ENCODE assay signal across 24 cellular contexts in the genomic region with DNA sequence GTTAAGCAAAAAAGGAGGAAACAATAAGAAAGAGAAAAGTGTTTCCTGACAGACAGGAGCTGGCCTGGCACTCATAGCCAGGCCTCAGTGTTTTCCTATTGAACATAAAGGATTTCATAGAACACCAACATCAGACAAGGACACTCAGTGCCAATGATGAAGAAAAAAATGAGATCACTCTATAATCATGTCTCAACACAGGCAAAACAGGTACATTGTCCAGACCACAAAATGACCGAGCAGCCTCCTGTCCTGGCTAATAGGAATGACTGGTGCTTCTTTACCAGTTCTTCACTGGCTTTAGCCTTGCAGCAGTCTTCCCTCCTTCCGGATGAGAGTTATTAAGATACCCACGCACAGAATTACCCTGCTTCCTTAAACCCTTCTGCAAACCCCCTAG. TPM values are rescaled to one million over a fixed set of nuclear protein-coding genes. Genes with fewer than 3 reads are reported as not detected.
"Had no signal": no experiment of that assay in that cellular context is flagged by ENCODE, and none has a peak within 500 bp of the region (broad histone marks: within the 10 kb centered on the region; RNA-seq: fewer than 3 reads in every experiment).

No MANE protein-coding gene starts in this region.

- H3K9me3 ChIP-seq: colonic mucosa, esophagus squamous epithelium, gastrocnemius medialis, heart right ventricle, left lung, lower lobe of right lung had no signal

- H3K27ac ChIP-seq: colonic mucosa, esophagus squamous epithelium, gastrocnemius medialis, heart right ventricle, left lung, lower lobe of right lung had no signal

- H3K4me3 ChIP-seq: colonic mucosa, esophagus squamous epithelium, gastrocnemius medialis, heart right ventricle, left lung, lower lobe of right lung had no signal

- DNase-seq: colonic mucosa; cortex of kidney; effector CD8-positive, alpha-beta T cell; effector memory CD8-positive, alpha-beta T cell; endodermal cell; erythroblast; esophagus squamous epithelium; foreskin fibroblast; foreskin melanocyte; gastrocnemius medialis; glutamatergic neuron; head of caudate nucleus; heart right ventricle; hippocampal formation; left cardiac atrium; left lung; left ventricle myocardium superior; lower lobe of right lung; mesendoderm; midbrain; naive thymus-derived CD4-positive, alpha-beta T cell had no signal

- ATAC-seq: effector memory CD8-positive, alpha-beta T cell; gastrocnemius medialis; heart right ventricle; left cardiac atrium; left lung; left ventricle myocardium superior; lower lobe of right lung; naive thymus-derived CD4-positive, alpha-beta T cell had no signal

- H3K4me1 ChIP-seq: esophagus squamous epithelium, lower lobe of right lung had no signal

- H3K27me3 ChIP-seq: colonic mucosa, esophagus squamous epithelium, gastrocnemius medialis, left lung had no signal

- H3K36me3 ChIP-seq: colonic mucosa, esophagus squamous epithelium, gastrocnemius medialis, heart right ventricle, left lung, lower lobe of right lung had no signal

RNA-seq across cellular contexts. Expression of gene M1AP, which starts 41.5 kb away (rescaled TPM):
- total RNA-seq: dermis microvascular lymphatic vessel endothelial cell, glomerular endothelial cell, left ventricle myocardium superior, lung microvascular endothelial cell had no signal
- polyA plus RNA-seq: naive thymus-derived CD4-positive, alpha-beta T cell had no signal
